ENCODE assay signal across 1 cellular context in the genomic region with DNA sequence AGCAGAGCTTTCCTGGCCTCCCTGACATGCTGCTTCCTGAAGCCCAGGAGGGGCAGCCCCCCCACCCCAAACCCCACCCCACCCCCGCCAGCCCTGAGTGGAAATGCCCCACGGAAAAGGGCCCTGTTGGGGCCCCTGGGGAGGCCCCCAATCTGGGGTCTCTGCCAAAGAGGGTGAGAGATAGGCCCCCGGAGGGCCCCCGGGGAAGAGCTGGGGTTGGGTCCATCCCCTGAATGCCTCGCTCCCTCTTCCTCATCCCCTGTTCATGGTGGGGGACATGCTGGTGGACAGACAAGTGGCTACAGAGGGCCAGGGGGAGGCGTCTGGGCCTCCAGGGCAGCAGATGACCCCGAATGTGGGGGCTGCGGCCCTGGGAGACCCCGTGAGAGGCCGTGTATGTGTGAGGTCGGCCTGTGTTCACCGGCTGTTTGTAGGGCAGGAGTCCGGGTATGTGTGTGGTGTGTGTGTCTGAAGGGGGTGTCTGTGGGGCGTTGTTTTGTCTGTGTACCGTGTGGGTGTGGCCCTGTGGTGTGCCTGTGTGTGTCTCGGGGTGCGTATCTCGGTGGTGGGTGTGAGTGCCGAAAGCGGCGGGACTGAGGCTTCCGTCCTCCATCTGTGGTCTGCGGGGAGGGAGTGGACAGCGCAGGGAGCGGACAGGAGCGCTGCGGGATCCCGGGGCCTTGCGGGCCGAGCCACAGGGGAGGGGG.
TF ChIP-seq lines count a peak whose summit lies in the region.

No MANE protein-coding gene starts in this region.

TF ChIP-seq in GM23338, 12 proteins besides CTCF, POLR2A, EP300 and RAD21 (continued from another document):
- TF ChIP-seq, protein P1, sequence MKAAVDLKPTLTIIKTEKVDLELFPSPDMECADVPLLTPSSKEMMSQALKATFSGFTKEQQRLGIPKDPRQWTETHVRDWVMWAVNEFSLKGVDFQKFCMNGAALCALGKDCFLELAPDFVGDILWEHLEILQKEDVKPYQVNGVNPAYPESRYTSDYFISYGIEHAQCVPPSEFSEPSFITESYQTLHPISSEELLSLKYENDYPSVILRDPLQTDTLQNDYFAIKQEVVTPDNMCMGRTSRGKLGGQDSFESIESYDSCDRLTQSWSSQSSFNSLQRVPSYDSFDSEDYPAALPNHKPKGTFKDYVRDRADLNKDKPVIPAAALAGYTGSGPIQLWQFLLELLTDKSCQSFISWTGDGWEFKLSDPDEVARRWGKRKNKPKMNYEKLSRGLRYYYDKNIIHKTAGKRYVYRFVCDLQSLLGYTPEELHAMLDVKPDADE (IDR thresholded peaks at IDR 0.05) = no peak
- TF ChIP-seq, protein P2, sequence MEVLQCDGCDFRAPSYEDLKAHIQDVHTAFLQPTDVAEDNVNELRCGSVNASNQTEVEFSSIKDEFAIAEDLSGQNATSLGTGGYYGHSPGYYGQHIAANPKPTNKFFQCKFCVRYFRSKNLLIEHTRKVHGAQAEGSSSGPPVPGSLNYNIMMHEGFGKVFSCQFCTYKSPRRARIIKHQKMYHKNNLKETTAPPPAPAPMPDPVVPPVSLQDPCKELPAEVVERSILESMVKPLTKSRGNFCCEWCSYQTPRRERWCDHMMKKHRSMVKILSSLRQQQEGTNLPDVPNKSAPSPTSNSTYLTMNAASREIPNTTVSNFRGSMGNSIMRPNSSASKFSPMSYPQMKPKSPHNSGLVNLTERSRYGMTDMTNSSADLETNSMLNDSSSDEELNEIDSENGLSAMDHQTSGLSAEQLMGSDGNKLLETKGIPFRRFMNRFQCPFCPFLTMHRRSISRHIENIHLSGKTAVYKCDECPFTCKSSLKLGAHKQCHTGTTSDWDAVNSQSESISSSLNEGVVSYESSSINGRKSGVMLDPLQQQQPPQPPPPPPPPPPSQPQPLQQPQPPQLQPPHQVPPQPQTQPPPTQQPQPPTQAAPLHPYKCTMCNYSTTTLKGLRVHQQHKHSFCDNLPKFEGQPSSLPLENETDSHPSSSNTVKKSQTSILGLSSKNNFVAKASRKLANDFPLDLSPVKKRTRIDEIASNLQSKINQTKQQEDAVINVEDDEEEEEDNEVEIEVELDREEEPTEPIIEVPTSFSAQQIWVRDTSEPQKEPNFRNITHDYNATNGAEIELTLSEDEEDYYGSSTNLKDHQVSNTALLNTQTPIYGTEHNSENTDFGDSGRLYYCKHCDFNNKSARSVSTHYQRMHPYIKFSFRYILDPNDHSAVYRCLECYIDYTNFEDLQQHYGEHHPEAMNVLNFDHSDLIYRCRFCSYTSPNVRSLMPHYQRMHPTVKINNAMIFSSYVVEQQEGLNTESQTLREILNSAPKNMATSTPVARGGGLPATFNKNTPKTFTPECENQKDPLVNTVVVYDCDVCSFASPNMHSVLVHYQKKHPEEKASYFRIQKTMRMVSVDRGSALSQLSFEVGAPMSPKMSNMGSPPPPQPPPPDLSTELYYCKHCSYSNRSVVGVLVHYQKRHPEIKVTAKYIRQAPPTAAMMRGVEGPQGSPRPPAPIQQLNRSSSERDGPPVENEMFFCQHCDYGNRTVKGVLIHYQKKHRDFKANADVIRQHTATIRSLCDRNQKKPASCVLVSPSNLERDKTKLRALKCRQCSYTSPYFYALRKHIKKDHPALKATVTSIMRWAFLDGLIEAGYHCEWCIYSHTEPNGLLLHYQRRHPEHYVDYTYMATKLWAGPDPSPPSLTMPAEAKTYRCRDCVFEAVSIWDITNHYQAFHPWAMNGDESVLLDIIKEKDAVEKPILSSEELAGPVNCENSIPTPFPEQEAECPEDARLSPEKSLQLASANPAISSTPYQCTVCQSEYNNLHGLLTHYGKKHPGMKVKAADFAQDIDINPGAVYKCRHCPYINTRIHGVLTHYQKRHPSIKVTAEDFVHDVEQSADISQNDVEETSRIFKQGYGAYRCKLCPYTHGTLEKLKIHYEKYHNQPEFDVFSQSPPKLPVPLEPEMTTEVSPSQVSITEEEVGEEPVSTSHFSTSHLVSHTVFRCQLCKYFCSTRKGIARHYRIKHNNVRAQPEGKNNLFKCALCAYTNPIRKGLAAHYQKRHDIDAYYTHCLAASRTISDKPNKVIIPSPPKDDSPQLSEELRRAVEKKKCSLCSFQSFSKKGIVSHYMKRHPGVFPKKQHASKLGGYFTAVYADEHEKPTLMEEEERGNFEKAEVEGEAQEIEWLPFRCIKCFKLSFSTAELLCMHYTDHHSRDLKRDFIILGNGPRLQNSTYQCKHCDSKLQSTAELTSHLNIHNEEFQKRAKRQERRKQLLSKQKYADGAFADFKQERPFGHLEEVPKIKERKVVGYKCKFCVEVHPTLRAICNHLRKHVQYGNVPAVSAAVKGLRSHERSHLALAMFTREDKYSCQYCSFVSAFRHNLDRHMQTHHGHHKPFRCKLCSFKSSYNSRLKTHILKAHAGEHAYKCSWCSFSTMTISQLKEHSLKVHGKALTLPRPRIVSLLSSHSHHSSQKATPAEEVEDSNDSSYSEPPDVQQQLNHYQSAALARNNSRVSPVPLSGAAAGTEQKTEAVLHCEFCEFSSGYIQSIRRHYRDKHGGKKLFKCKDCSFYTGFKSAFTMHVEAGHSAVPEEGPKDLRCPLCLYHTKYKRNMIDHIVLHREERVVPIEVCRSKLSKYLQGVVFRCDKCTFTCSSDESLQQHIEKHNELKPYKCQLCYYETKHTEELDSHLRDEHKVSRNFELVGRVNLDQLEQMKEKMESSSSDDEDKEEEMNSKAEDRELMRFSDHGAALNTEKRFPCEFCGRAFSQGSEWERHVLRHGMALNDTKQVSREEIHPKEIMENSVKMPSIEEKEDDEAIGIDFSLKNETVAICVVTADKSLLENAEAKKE (CRISPR knock-in tag; IDR thresholded peaks at IDR 0.05) = no peak
- TF ChIP-seq JUNB (IDR thresholded peaks at IDR 0.05; ENCODE audit: unreplicated experiment) (no peak), EZH2phosphoT487 (IDR thresholded peaks at IDR 0.05; ENCODE audit: unreplicated experiment) (no peak), ZNF114 (CRISPR knock-in tag; IDR thresholded peaks at IDR 0.05) (no peak)
